21 cellular contexts compared by ENCODE assay signal in genomic region chr6:170228581-170229310, GRCh38.
"Had no signal": no experiment of that assay in that cellular context is flagged by ENCODE, and none has a peak within 500 bp of the region (broad histone marks: within the 10 kb centered on the region; RNA-seq: fewer than 3 reads in every experiment).

No MANE protein-coding gene starts in this region.

- H3K27me3 Mint-ChIP-seq: naive thymus-derived CD8-positive, alpha-beta T cell had no signal

- H3K4me3 ChIP-seq: coronary artery, mucosa of descending colon, pancreas, prostate gland, sigmoid colon, skin epidermis, uterus had no signal

- H3K9me3 ChIP-seq: mucosa of descending colon, pancreas, prostate gland, sigmoid colon, uterus had no signal

- H3K9me3 Mint-ChIP-seq: endodermal cell; naive thymus-derived CD8-positive, alpha-beta T cell; type B pancreatic cell had no signal

- FAIRE-seq: endothelial cell of umbilical vein, pancreas had no signal

- H3K4me3 Mint-ChIP-seq: endodermal cell; naive thymus-derived CD8-positive, alpha-beta T cell; type B pancreatic cell had no signal

- DNase-seq: central memory CD4-positive, alpha-beta T cell; effector CD4-positive, alpha-beta T cell; endodermal cell; erythroblast; foreskin keratinocyte; islet precursor cell; left colon; mucosa of descending colon; occipital lobe; sigmoid colon; stimulated activated CD4-positive, alpha-beta T cell treated with anti-CD3 and anti-CD28 coated beads, Interleukin-12 subunit alpha, Interleukin-12 subunit beta, amount 100 ng/mL, for 4 hours; stimulated activated CD4-positive, alpha-beta T cell treated with anti-CD3 and anti-CD28 coated beads, Interleukin-2, amount 100 ng/mL, for 48 hours; stimulated activated naive CD4-positive, alpha-beta T cell treated with Interleukin-2 at 50 U/mL for 16 hours had no signal

- H3K27me3 ChIP-seq: foreskin keratinocyte, pancreas, sigmoid colon, uterus had no signal

- H3K36me3 Mint-ChIP-seq: naive thymus-derived CD8-positive, alpha-beta T cell; type B pancreatic cell had no signal

- ATAC-seq: foreskin keratinocyte; left colon; mucosa of descending colon; naive thymus-derived CD8-positive, alpha-beta T cell had no signal

- H3K27ac Mint-ChIP-seq: endodermal cell; naive thymus-derived CD8-positive, alpha-beta T cell; type B pancreatic cell had no signal

- H3K36me3 ChIP-seq: pancreas, prostate gland, sigmoid colon, uterus had no signal

- H3K27ac ChIP-seq: coronary artery, foreskin keratinocyte, prostate gland, sigmoid colon, skin epidermis, uterus had no signal

- H3K4me1 ChIP-seq: sigmoid colon, uterus had no signal
